In the genomic region with DNA sequence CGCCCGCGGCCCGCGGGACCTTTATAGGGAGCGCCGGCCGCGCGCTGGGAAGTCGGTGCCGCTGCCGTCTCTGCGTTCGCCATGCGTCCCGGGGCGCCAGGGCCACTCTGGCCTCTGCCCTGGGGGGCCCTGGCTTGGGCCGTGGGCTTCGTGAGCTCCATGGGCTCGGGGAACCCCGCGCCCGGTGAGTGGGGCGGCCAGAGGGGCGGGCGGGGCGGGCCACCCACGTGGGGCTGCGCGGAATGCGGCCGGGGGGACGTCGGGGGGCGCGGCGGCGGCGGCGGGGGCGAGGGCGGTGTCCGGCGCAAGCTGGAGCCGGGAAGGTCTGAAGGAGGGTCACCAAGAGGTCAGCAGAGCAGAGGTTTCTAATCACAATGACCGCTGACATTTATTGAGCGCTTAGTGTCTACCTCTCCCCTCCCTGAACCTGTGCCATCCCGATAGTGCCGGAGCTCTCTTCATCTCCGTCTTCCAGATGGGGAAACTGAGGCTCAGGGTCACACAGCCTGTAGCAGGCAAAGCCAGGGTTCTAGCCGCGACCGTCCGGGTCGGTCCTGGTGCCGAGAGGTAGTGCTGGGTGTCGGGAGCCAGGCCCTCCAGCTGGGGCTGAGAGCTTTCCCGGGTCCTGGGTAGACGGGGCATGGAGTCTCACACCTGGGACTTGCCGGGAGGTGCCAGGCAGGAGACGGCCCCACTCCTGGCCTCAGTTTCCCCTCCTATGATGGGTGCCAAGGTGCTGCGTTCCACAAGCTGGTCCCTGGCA, we compare ENCODE assay signal across 10 cellular contexts. TPM values are rescaled to one million over a fixed set of nuclear protein-coding genes. Genes with fewer than 3 reads are reported as not detected.
A peak's percentile ranks its signal among the peaks of the same experiment; 100 is the strongest.
DNase-seq lines count a peak whose midpoint lies in the region; ATAC-seq and TF ChIP-seq lines count a peak whose summit lies in the region.
"Had no signal": no experiment of that assay in that cellular context is flagged by ENCODE, and none has a peak within 500 bp of the region (broad histone marks: within the 10 kb centered on the region; RNA-seq: fewer than 3 reads in every experiment).

A gene (plus strand): TSS at position 50 of the 763 bp plus-strand sequence. CDS start 32 bp downstream, at position 82.

- H3K36me3 Mint-ChIP-seq in T-helper 1 cell treated with Interleukin-12 subunit alpha and Interleukin-12 subunit beta and Interleukin-4 antibody, amounts not matched to agents 30 μg/mL and 1 μg/mL, for 36 hours (ENCODE audit: low read depth), result no peaks in the 10 kb centered on the region
- H3K36me3 Mint-ChIP-seq: stimulated activated memory B cell treated with anti-CD40 and anti-IgM and Interleukin-4, amounts not matched to agents 10 μg/mL and 1 μg/mL and 100 μg/mL, for 72 hours had no signal

- DNase-seq in T-helper 1 cell (no peak), dorsolateral prefrontal cortex (no peak), mucosa of descending colon (peak in 1 of 3 donors; percentile 57), uterus (peak; percentile 34 to 58), left lobe of liver (ENCODE audit: low spot score) (no peak), retina (no peak)
- DNase-seq in stimulated activated CD4-positive, alpha-beta T cell treated with anti-CD3 and anti-CD28 coated beads, Interleukin-4, amount 100 ng/mL, for 24 hours, result no peak

- H3K4me1 ChIP-seq in mucosa of descending colon (ENCODE audit: low read depth) (peaks cover 12% of the 10 kb centered on the region), uterus (peaks cover 0 to 14% of the 10 kb centered on the region in 2 donors)

- H3K9me3 Mint-ChIP-seq in T-helper 1 cell treated with Interleukin-12 subunit alpha and Interleukin-12 subunit beta and Interleukin-4 antibody, amounts not matched to agents 30 μg/mL and 1 μg/mL, for 36 hours, result no peaks in the 10 kb centered on the region
- H3K9me3 Mint-ChIP-seq: stimulated activated memory B cell treated with anti-CD40 and anti-IgM and Interleukin-4, amounts not matched to agents 10 μg/mL and 1 μg/mL and 100 μg/mL, for 72 hours had no signal

- TF ChIP-seq CTCF in dorsolateral prefrontal cortex (IDR thresholded peaks at IDR 0.05 in 54 of 56, conservative IDR thresholded peaks at IDR 0.05 in 2 of 56; ENCODE audit: low read depth in 1 of 56, partially characterized antibody in 56 of 56), result no peak
- TF ChIP-seq CTCF in mucosa of descending colon (IDR thresholded peaks at IDR 0.05), result no peak
- TF ChIP-seq CTCF in uterus (IDR thresholded peaks at IDR 0.05), result no peak

- H3K27ac Mint-ChIP-seq in T-helper 1 cell treated with Interleukin-12 subunit alpha and Interleukin-12 subunit beta and Interleukin-4 antibody, amounts not matched to agents 30 μg/mL and 1 μg/mL, for 36 hours, result peak within 1 kb of the TSS; percentile 58
- H3K27ac Mint-ChIP-seq: stimulated activated memory B cell treated with anti-CD40 and anti-IgM and Interleukin-4, amounts not matched to agents 10 μg/mL and 1 μg/mL and 100 μg/mL, for 72 hours had no signal

- no peak within 1 kb of the TSS for H3K4me3 Mint-ChIP-seq in T-helper 1 cell treated with Interleukin-12 subunit alpha and Interleukin-12 subunit beta and Interleukin-4 antibody, amounts not matched to agents 30 μg/mL and 1 μg/mL, for 36 hours
- H3K4me3 Mint-ChIP-seq: stimulated activated memory B cell treated with anti-CD40 and anti-IgM and Interleukin-4, amounts not matched to agents 10 μg/mL and 1 μg/mL and 100 μg/mL, for 72 hours had no signal

- ATAC-seq in mucosa of descending colon (no peak), left lobe of liver (no peak)
- ATAC-seq: stimulated activated memory B cell treated with anti-CD40 and anti-IgM and Interleukin-4, amounts not matched to agents 10 μg/mL and 1 μg/mL and 100 μg/mL, for 72 hours had no signal

- peak; percentile 45 to 66 for TF ChIP-seq POLR2A in uterus (IDR thresholded peaks at IDR 0.05)

- peaks cover 2% of the 10 kb centered on the region for H3K4me1 Mint-ChIP-seq in T-helper 1 cell treated with Interleukin-12 subunit alpha and Interleukin-12 subunit beta and Interleukin-4 antibody, amounts not matched to agents 30 μg/mL and 1 μg/mL, for 36 hours (ENCODE audit: low read depth)

- peaks cover 16% of the 10 kb centered on the region for H3K27me3 Mint-ChIP-seq in T-helper 1 cell treated with Interleukin-12 subunit alpha and Interleukin-12 subunit beta and Interleukin-4 antibody, amounts not matched to agents 30 μg/mL and 1 μg/mL, for 36 hours (ENCODE audit: low read depth)

- H3K4me3 ChIP-seq in dorsolateral prefrontal cortex, result peak within 1 kb of the TSS in 42 of 59 donors; percentile 7 to 55 (median 31)
- no peak within 1 kb of the TSS for H3K4me3 ChIP-seq in mucosa of descending colon
- H3K4me3 ChIP-seq in uterus, result peak within 1 kb of the TSS; percentile 42 to 63
- H3K4me3 ChIP-seq: BLaER1 treated with 17β-estradiol and CSF1 and Interleukin-3, amounts not matched to agents 10 nM and 100 nM had no signal

- H3K27ac ChIP-seq in dorsolateral prefrontal cortex, result peak within 1 kb of the TSS in 35 of 59 donors; percentile 15 to 96 (median 34)
- peak within 1 kb of the TSS; percentile 77 to 90 for H3K27ac ChIP-seq in uterus
- H3K27ac ChIP-seq: BLaER1 treated with 17β-estradiol and CSF1 and Interleukin-3, amounts not matched to agents 10 nM and 100 nM had no signal

- intact Hi-C loops in dorsolateral prefrontal cortex (cut with DNase I), result loop anchor here (5.0 to 10.0 kb wide), 2 partner anchors 56 to 308 kb away; a partner anchor contains a TSS
- intact Hi-C loops in mucosa of descending colon (cut with DNase I, micrococcal nuclease), result no loop called here
- intact Hi-C loops in uterus (cut with DNase I; ENCODE audit: low total_unique reads), result no loop called here

- H3K27me3 ChIP-seq in dorsolateral prefrontal cortex (peaks cover 0 to 7% (median 0%) of the 10 kb centered on the region in 45 donors), uterus (no peaks in the 10 kb centered on the region)

- H3K9me3 ChIP-seq in mucosa of descending colon, result no peaks in the 10 kb centered on the region
- H3K9me3 ChIP-seq in uterus, result no peaks in the 10 kb centered on the region
- H3K9me3 ChIP-seq: BLaER1 treated with 17β-estradiol and CSF1 and Interleukin-3, amounts not matched to agents 10 nM and 100 nM had no signal

- no peaks in the 10 kb centered on the region for H3K36me3 ChIP-seq in mucosa of descending colon (ENCODE audit: low read depth)
- no peaks in the 10 kb centered on the region for H3K36me3 ChIP-seq in uterus
- H3K36me3 ChIP-seq: BLaER1 treated with 17β-estradiol and CSF1 and Interleukin-3, amounts not matched to agents 10 nM and 100 nM had no signal

RNA-seq across cellular contexts. Expression of the gene that starts here (rescaled TPM):
- total RNA-seq in dorsolateral prefrontal cortex (10 to 100 TPM in 118 of 120 experiments, 1 to 10 TPM in 2; 9.3 to 35.4 (median 18.1) TPM), mucosa of descending colon (10 to 100 TPM in 2 of 3 donors, 1 to 10 TPM in 1; 2.6 to 25.0 (median 12.8) TPM), uterus (10 to 100 TPM; 25.3 to 71.7 (median 37.3) TPM), left lobe of liver (4.3 TPM)

Comparison
In these comparisons a context has a peak if more than half of its experiments do, and no peak if none do; other contexts are left out.
1. DNase-seq: peak in uterus (2 of 2); none in T-helper 1 cell (0 of 5), dorsolateral prefrontal cortex (0 of 10), left lobe of liver (single experiment), stimulated activated CD4-positive, alpha-beta T cell treated with anti-CD3 and anti-CD28 coated beads, Interleukin-4, amount 100 ng/mL, for 24 hours (single experiment) and retina (single experiment).
2. intact Hi-C loops: an anchor here in dorsolateral prefrontal cortex (5.0 to 10.0 kb wide); none called in mucosa of descending colon and uterus.